ENCODE assay signal across 26 cellular contexts in genomic region chr18:40011201-40011600, GRCh38.
"Had no signal": no experiment of that assay in that cellular context is flagged by ENCODE, and none has a peak within 500 bp of the region (broad histone marks: within the 10 kb centered on the region; RNA-seq: fewer than 3 reads in every experiment).

No MANE protein-coding gene starts in this region.

- H3K4me1 ChIP-seq: ascending aorta, breast epithelium had no signal

- H3K27ac ChIP-seq: ascending aorta, breast epithelium, cardiac muscle cell, coronary artery had no signal

- H3K27me3 ChIP-seq: ascending aorta, breast epithelium, cardiac muscle cell, dorsolateral prefrontal cortex had no signal

- H3K4me3 ChIP-seq: ascending aorta, breast epithelium, cardiac muscle cell, coronary artery, dorsolateral prefrontal cortex had no signal

- H3K36me3 ChIP-seq: ascending aorta, breast epithelium, cardiac muscle cell had no signal

- DNase-seq: activated CD4-positive, alpha-beta memory T cell treated with anti-CD3 and anti-CD28 coated beads for 36 hours; activated CD4-positive, alpha-beta T cell treated with anti-CD3 and anti-CD28 coated beads for 36 hours; activated CD4-positive, alpha-beta T cell treated with anti-CD3 and anti-CD28 coated beads, Interleukin-2, amount 10 ng/mL, durations not matched to agents 24 days and 14 days; activated CD4-positive, CD25-positive, alpha-beta regulatory T cell; activated CD4-positive, CD25-positive, alpha-beta regulatory T cell treated with anti-CD3 and anti-CD28 coated beads, Interleukin-2, amount 50 U/mL, for 72 hours; activated CD8-positive, alpha-beta memory T cell treated with anti-CD3 and anti-CD28 coated beads, Interleukin-2, amount 10 ng/mL, durations not matched to agents 7 days and 5 days; activated CD8-positive, alpha-beta memory T cell treated with anti-CD3 and anti-CD28 coated beads, Interleukin-2, amount 50 U/mL, for 4 hours; activated CD8-positive, alpha-beta T cell treated with anti-CD3 and anti-CD28 coated beads, Interleukin-2, amount 10 ng/mL, durations not matched to agents 7 days and 5 days; activated effector memory CD4-positive, alpha-beta T cell treated with anti-CD3 and anti-CD28 coated beads, Interleukin-2, amount 50 U/mL, for 16 hours; activated naive CD4-positive, alpha-beta T cell treated with anti-CD3 and anti-CD28 coated beads, Interleukin-2, amount 10 ng/mL, durations not matched to agents 7 days and 5 days; activated naive CD8-positive, alpha-beta T cell treated with anti-CD3 and anti-CD28 coated beads, Interleukin-2, amount 10 ng/mL, durations not matched to agents 7 days and 5 days; activated T-cell treated with anti-CD3 and anti-CD28 coated beads, Interleukin-2, amount 50 U/mL, for 1 hour; activated T-cell treated with anti-CD3 and anti-CD28 coated beads, Interleukin-2, amount 50 U/mL, for 48 hours; central memory CD4-positive, alpha-beta T cell; cerebellar nuclear complex; dorsolateral prefrontal cortex; effector memory CD4-positive, alpha-beta T cell; endodermal cell; head of caudate nucleus; T-helper 2 cell had no signal

- ATAC-seq: activated CD4-positive, alpha-beta T cell treated with anti-CD3 and anti-CD28 coated beads for 36 hours; activated CD8-positive, alpha-beta memory T cell treated with anti-CD3 and anti-CD28 coated beads, Interleukin-2, amount 10 ng/mL, durations not matched to agents 7 days and 5 days; activated CD8-positive, alpha-beta T cell treated with anti-CD3 and anti-CD28 coated beads, Interleukin-2, amount 10 ng/mL, durations not matched to agents 7 days and 5 days; activated naive CD4-positive, alpha-beta T cell treated with anti-CD3 and anti-CD28 coated beads, Interleukin-2, amount 50 U/mL, for 72 hours; esophagus mucosa had no signal

- H3K9me3 ChIP-seq: ascending aorta had no signal
